7 cellular contexts compared by ENCODE assay signal in the genomic region with DNA sequence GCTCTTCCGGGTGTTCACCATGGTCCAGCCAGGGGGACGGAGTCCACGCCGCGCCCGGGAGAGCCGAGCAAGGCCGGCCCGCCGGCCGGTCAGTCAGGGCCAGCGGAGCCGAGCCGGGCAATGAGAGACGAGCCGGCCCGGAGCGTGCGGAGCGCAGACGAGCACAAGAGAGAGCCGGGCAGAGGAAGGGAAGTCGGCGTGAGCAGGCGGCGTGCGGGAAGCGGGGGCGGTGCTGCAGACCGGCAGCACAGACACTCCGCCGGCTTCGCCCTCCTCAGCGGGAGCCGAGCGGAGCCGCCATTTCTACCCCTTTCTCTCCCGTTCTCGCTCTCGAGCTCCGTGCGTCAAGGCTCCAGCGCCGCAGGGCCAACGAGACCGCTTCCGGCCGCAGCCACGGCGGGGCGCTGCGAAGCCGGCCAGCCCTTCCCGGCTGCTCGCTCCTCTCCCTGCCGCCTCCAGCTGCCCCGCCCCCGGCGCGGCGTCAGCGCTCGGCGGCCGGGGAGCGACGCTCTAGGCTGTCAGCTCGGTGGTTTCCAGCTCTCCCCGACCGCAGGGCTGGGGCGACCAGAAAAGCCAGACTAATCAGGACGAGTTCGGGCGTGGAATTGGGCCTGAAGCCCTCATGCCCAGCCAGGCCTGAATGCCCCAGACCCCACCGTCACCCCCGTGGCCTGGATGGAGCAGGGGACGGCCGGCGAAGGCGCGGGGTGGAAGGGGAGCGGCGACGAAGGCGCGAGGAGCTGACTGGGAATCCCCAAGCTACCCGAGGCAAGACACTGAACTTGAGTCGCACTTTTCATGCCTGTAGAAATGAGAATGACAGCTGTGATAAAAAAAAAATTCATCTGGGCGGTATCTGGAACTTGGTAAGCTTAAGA. TPM values are rescaled to one million over a fixed set of nuclear protein-coding genes. Genes with fewer than 3 reads are reported as not detected.
A peak's percentile ranks its signal among the peaks of the same experiment; 100 is the strongest.
DNase-seq lines count a peak whose midpoint lies in the region; ATAC-seq, FAIRE-seq and TF ChIP-seq lines count a peak whose summit lies in the region.

Gene ATAD2B (minus strand): TSS at position 374 of the 878 bp plus-strand sequence. CDS start 353 bp downstream, at position 21.

- H3K27me3 ChIP-seq in astrocyte (ENCODE audit: insufficient read depth, low read length) (no peaks in the 10 kb centered on the region), hepatocyte (no peaks in the 10 kb centered on the region)

- H3K36me3 ChIP-seq in astrocyte (ENCODE audit: insufficient read depth, low read length) (no peaks in the 10 kb centered on the region), hepatocyte (replicated peaks; ENCODE audit: insufficient read depth, low read depth) (no peaks in the 10 kb centered on the region)

- TF ChIP-seq CTCF in astrocyte (IDR thresholded peaks at IDR 0.05; ENCODE audit: insufficient read depth, low read depth, low read length): peak; percentile 58
- peak; percentile 90 for TF ChIP-seq CTCF in hepatocyte (IDR thresholded peaks at IDR 0.05; ENCODE audit: poor library complexity)

- H3K79me2 ChIP-seq in astrocyte (ENCODE audit: insufficient read depth, low read length): peaks cover 54% of the 10 kb centered on the region
- peaks cover 63% of the 10 kb centered on the region for H3K79me2 ChIP-seq in hepatocyte

- H3K27ac Mint-ChIP-seq in T-helper 2 cell treated with Interferon-gamma antibody and Interleukin-4, amounts not matched to agents 5 μg/mL and 100 μg/mL, for 36 hours: peak within 1 kb of the TSS; percentile 100
- peak within 1 kb of the TSS; percentile 97 for H3K27ac Mint-ChIP-seq in astrocyte (ENCODE audit: unreplicated experiment)

- no peak for FAIRE-seq in astrocyte (lab: Jason Lieb, UNC)

- H3K4me3 ChIP-seq in astrocyte (ENCODE audit: insufficient read depth, low read depth, low read length) (peak within 1 kb of the TSS; percentile 94), hepatocyte (peak within 1 kb of the TSS; percentile 85)

- peaks cover 7% of the 10 kb centered on the region for H3K36me3 Mint-ChIP-seq in T-helper 2 cell treated with Interferon-gamma antibody and Interleukin-4, amounts not matched to agents 5 μg/mL and 100 μg/mL, for 36 hours (ENCODE audit: low read depth)
- no peaks in the 10 kb centered on the region for H3K36me3 Mint-ChIP-seq in astrocyte (ENCODE audit: low read depth, unreplicated experiment)

- H4K20me1 ChIP-seq in astrocyte (ENCODE audit: insufficient read depth, low read length): peaks cover 29% of the 10 kb centered on the region
- peaks cover 28% of the 10 kb centered on the region for H4K20me1 ChIP-seq in hepatocyte (ENCODE audit: insufficient read depth, poor library complexity, severe bottlenecking)

- peak within 1 kb of the TSS; percentile 98 for H3K4me3 Mint-ChIP-seq in T-helper 2 cell treated with Interferon-gamma antibody and Interleukin-4, amounts not matched to agents 5 μg/mL and 100 μg/mL, for 36 hours
- H3K4me3 Mint-ChIP-seq in astrocyte (ENCODE audit: unreplicated experiment): peak within 1 kb of the TSS; percentile 98

- H3K9ac ChIP-seq in astrocyte (ENCODE audit: low read length): peak within 1 kb of the TSS; percentile 92

- WGBS in hepatocyte (ENCODE audit: low lambda C conversion rate, missing lambda C conversion rate): under 1% methylated on average over 84 of the region's 89 CpGs

- ATAC-seq in GM18505 (IDR thresholded peaks at IDR 0.05; ENCODE audit: unreplicated experiment) (peak; percentile 78), HG02973 (IDR thresholded peaks at IDR 0.05; ENCODE audit: unreplicated experiment) (peak; percentile 75)

- no peaks in the 10 kb centered on the region for H3K9me3 ChIP-seq in astrocyte (ENCODE audit: insufficient read depth, low read depth, low read length)
- no peaks in the 10 kb centered on the region for H3K9me3 ChIP-seq in hepatocyte (ENCODE audit: low read depth)

- H3K4me1 Mint-ChIP-seq in T-helper 2 cell treated with Interferon-gamma antibody and Interleukin-4, amounts not matched to agents 5 μg/mL and 100 μg/mL, for 36 hours (ENCODE audit: low read depth): peaks cover 21% of the 10 kb centered on the region
- peaks cover 2% of the 10 kb centered on the region for H3K4me1 Mint-ChIP-seq in astrocyte (ENCODE audit: low read depth, unreplicated experiment)

- H3K9me2 ChIP-seq in hepatocyte (replicated peaks; ENCODE audit: insufficient read depth): no peaks in the 10 kb centered on the region

- H3K27me3 Mint-ChIP-seq in T-helper 2 cell treated with Interferon-gamma antibody and Interleukin-4, amounts not matched to agents 5 μg/mL and 100 μg/mL, for 36 hours (ENCODE audit: low read depth): no peaks in the 10 kb centered on the region
- H3K27me3 Mint-ChIP-seq in astrocyte (ENCODE audit: low read depth, unreplicated experiment): no peaks in the 10 kb centered on the region

- peak within 1 kb of the TSS; percentile 92 for H3K27ac ChIP-seq in astrocyte (ENCODE audit: low read depth, low read length)
- H3K27ac ChIP-seq in hepatocyte: peak within 1 kb of the TSS; percentile 99

- peak; percentile 90 to 94 for DNase-seq in NCI-H1930 (lab: John Stamatoyannopoulos, UW)
- peak; percentile 96 for DNase-seq in T-helper 2 cell treated with Interferon-gamma antibody and Interleukin-4, amounts not matched to agents 5 μg/mL and 100 μg/mL, for 36 hours (ENCODE audit: low spot score)
- DNase-seq in astrocyte (ENCODE audit: low read depth): peak; percentile 84
- DNase-seq in hepatocyte (ENCODE audit: low spot score): peak; percentile 98
- peak; percentile 99 for DNase-seq in retina

- H2AFZ ChIP-seq in astrocyte (ENCODE audit: low read depth, low read length): peak within 1 kb of the TSS; percentile 96
- peak within 1 kb of the TSS; percentile 86 for H2AFZ ChIP-seq in hepatocyte

- H3K4me1 ChIP-seq in astrocyte (ENCODE audit: insufficient read depth, low read length) (peaks cover 8% of the 10 kb centered on the region), hepatocyte (ENCODE audit: insufficient read depth) (peaks cover 18% of the 10 kb centered on the region)

- H3K9me3 Mint-ChIP-seq in T-helper 2 cell treated with Interferon-gamma antibody and Interleukin-4, amounts not matched to agents 5 μg/mL and 100 μg/mL, for 36 hours: no peaks in the 10 kb centered on the region
- H3K9me3 Mint-ChIP-seq in astrocyte (ENCODE audit: unreplicated experiment): no peaks in the 10 kb centered on the region

- H3K4me2 ChIP-seq in astrocyte (ENCODE audit: low read length) (peak within 1 kb of the TSS; percentile 90), hepatocyte (peak within 1 kb of the TSS; percentile 80)

- TF ChIP-seq POLR2A in GM18505 (IDR thresholded peaks at IDR 0.05; ENCODE audit: borderline replicate concordance, extremely low read depth, insufficient read depth, insufficient read length): peak; percentile 96

RNA-seq across cellular contexts. Expression of gene ATAD2B, which starts in this region (rescaled TPM):
- total RNA-seq in astrocyte: 10.7 and 12.2 TPM in 2 replicates
- 17.1 and 26.2 TPM in 2 replicates for total RNA-seq in hepatocyte
- 6.1 and 8.7 TPM in 2 replicates for polyA plus RNA-seq in hepatocyte

Comparison
In these comparisons a context has a peak if more than half of its experiments do, and no peak if none do; other contexts are left out.
1. Peak in every context shown above with its lines: DNase-seq, ATAC-seq, H3K4me3 ChIP-seq and H3K27ac ChIP-seq.